19 cellular contexts compared by ENCODE assay signal in genomic region chr12:118582863-118583262, GRCh38.
DNase-seq lines count a peak whose midpoint lies in the region; ATAC-seq, FAIRE-seq and TF ChIP-seq lines count a peak whose summit lies in the region.
"Had no signal": no experiment of that assay in that cellular context is flagged by ENCODE, and none has a peak within 500 bp of the region (broad histone marks: within the 10 kb centered on the region; RNA-seq: fewer than 3 reads in every experiment).

No MANE protein-coding gene starts in this region.

- H3K27me3 ChIP-seq in bronchial epithelial cell (ENCODE audit: control insufficient read depth, insufficient read depth, low read length) = no peaks in the 10 kb centered on the region
- H3K27me3 ChIP-seq in smooth muscle cell (ENCODE audit: low read depth) = no peaks in the 10 kb centered on the region
- H3K27me3 ChIP-seq in MM.1S (replicated peaks; ENCODE audit: insufficient read depth, low read length) = no peaks in the 10 kb centered on the region
- H3K27me3 ChIP-seq: BE2C had no signal

- H3K4me1 ChIP-seq in smooth muscle cell (ENCODE audit: low read depth) (no peaks in the 10 kb centered on the region), MM.1S (ENCODE audit: low read length) (no peaks in the 10 kb centered on the region)
- H3K4me1 ChIP-seq: BE2C, Caco-2 had no signal

- FAIRE-seq in bronchial epithelial cell (lab: Jason Lieb, UNC) = no peak
- FAIRE-seq: A204.1, D721Med, H54 had no signal

- H3F3A ChIP-seq in smooth muscle cell (ENCODE audit: low read depth) = no peaks in the 10 kb centered on the region
- H3F3A ChIP-seq in MM.1S (ENCODE audit: insufficient read depth, low read length) = no peaks in the 10 kb centered on the region

- no peaks in the 10 kb centered on the region for H3K36me3 ChIP-seq in bronchial epithelial cell (ENCODE audit: control insufficient read depth, insufficient read depth, low read length)
- H3K36me3 ChIP-seq in smooth muscle cell (ENCODE audit: low read depth) = no peaks in the 10 kb centered on the region
- no peaks in the 10 kb centered on the region for H3K36me3 ChIP-seq in MM.1S (replicated peaks; ENCODE audit: insufficient read depth, low read length)
- H3K36me3 ChIP-seq: BE2C had no signal

- H3K9ac ChIP-seq in smooth muscle cell (ENCODE audit: low read depth) = no peak overlapping the region
- H3K9ac ChIP-seq in MM.1S (ENCODE audit: low read length) = no peak overlapping the region

- no peak overlapping the region for H3K27ac ChIP-seq in smooth muscle cell (ENCODE audit: low read depth)
- no peak overlapping the region for H3K27ac ChIP-seq in MM.1S (ENCODE audit: low read length)
- H3K27ac ChIP-seq: HL-60 had no signal

- H3K4me3 ChIP-seq in bronchial epithelial cell (ENCODE audit: low read depth, low read length) (no peak overlapping the region), smooth muscle cell (no peak overlapping the region), MM.1S (ENCODE audit: low read length) (no peak overlapping the region)
- H3K4me3 ChIP-seq: GM23338 had no signal

- H3K4me2 ChIP-seq in smooth muscle cell (no peak overlapping the region), MM.1S (ENCODE audit: low read depth, low read length) (no peak overlapping the region)
- H3K4me2 ChIP-seq: GM23338 had no signal

- DNase-seq in M059J (ENCODE audit: low read depth) (peak; percentile 11), bronchial epithelial cell (ENCODE audit: low read depth) (peak; percentile 37), islet precursor cell (peak; percentile 71), smooth muscle cell (lab: John Stamatoyannopoulos, UW; ENCODE audit: unreplicated experiment) (no peak), MM.1S (no peak)
- DNase-seq: ACHN; BE2C; C1 segment of cervical spinal cord; Caco-2; CD4-positive, CD25-positive, alpha-beta regulatory T cell; GF-D8; HCEC 1CT; IMR-90 had no signal

- no peaks in the 10 kb centered on the region for H3K9me3 ChIP-seq in smooth muscle cell (replicated peaks; ENCODE audit: low read depth)
- H3K9me3 ChIP-seq in MM.1S (replicated peaks; ENCODE audit: insufficient read depth, low read length) = no peaks in the 10 kb centered on the region
- H3K9me3 ChIP-seq: BE2C, Caco-2 had no signal

- no peak overlapping the region for H2AFZ ChIP-seq in smooth muscle cell (ENCODE audit: low read depth)
- no peak overlapping the region for H2AFZ ChIP-seq in MM.1S (ENCODE audit: low read length)

- H3K9me2 ChIP-seq in MM.1S (replicated peaks; ENCODE audit: insufficient read depth, low read length) = no peaks in the 10 kb centered on the region

- H3K79me2 ChIP-seq in smooth muscle cell (ENCODE audit: low read depth) (no peaks in the 10 kb centered on the region), MM.1S (ENCODE audit: low read length) (no peaks in the 10 kb centered on the region)

- H4K20me1 ChIP-seq in smooth muscle cell (ENCODE audit: low read depth) (no peaks in the 10 kb centered on the region), MM.1S (ENCODE audit: insufficient read depth, low read length) (no peaks in the 10 kb centered on the region)

- TF ChIP-seq CTCF in bronchial epithelial cell (IDR thresholded peaks at IDR 0.05; ENCODE audit: insufficient read depth, low read length, severe bottlenecking) (no peak), smooth muscle cell (IDR thresholded peaks at IDR 0.05; ENCODE audit: borderline replicate concordance, insufficient read depth, poor library complexity, severe bottlenecking) (no peak), MM.1S (IDR thresholded peaks at IDR 0.05; ENCODE audit: low read length) (no peak)

- ATAC-seq in HG03469 (IDR thresholded peaks at IDR 0.05; ENCODE audit: unreplicated experiment) = no peak
- ATAC-seq: GM23338 had no signal

- WGBS in smooth muscle cell (ENCODE audit: low lambda C conversion rate) = 68% methylated on average over 4 of the region's 4 CpGs

Comparison
In these comparisons a context has a peak if more than half of its experiments do, and no peak if none do; other contexts are left out.
1. DNase-seq: peak in M059J (single experiment), bronchial epithelial cell (single experiment) and islet precursor cell (single experiment); none in smooth muscle cell (single experiment) and MM.1S (single experiment).